Comparison of ENCODE assay signal across 26 cellular contexts in genomic region chr3:78013653-78014052, GRCh38.
"Had no signal": no experiment of that assay in that cellular context is flagged by ENCODE, and none has a peak within 500 bp of the region (broad histone marks: within the 10 kb centered on the region; RNA-seq: fewer than 3 reads in every experiment).

No MANE protein-coding gene starts in this region.

- H3K4me3 ChIP-seq: neural progenitor cell, ovary, psoas muscle, right lobe of liver, sigmoid colon, stomach, thoracic aorta, thyroid gland, tibial nerve, upper lobe of left lung, vagina had no signal

- H3K27me3 ChIP-seq: neural progenitor cell, ovary, right lobe of liver, sigmoid colon, stomach, thyroid gland, tibial nerve, upper lobe of left lung, vagina had no signal

- DNase-seq: nephron progenitor cell; occipital lobe; ovary; posterior cingulate gyrus; psoas muscle; right cardiac atrium; right lobe of liver; sigmoid colon; small intestine; stimulated activated CD4-positive, alpha-beta T cell treated with anti-CD3 and anti-CD28 coated beads, Interleukin-15, amount 100 ng/mL, for 24 hours; stimulated activated CD4-positive, alpha-beta T cell treated with anti-CD3 and anti-CD28 coated beads, Interleukin-2, amount 100 ng/mL, for 24 hours; stimulated activated CD4-positive, alpha-beta T cell treated with anti-CD3 and anti-CD28 coated beads, Interleukin-2, amount 100 ng/mL, for 48 hours; stimulated activated CD4-positive, alpha-beta T cell treated with anti-CD3 and anti-CD28 coated beads, Interleukin-4, amount 100 ng/mL, for 24 hours; stimulated activated naive B cell treated with anti-CD40 and anti-IgM and Interleukin-4, amounts not matched to agents 10 μg/mL and 1 μg/mL and 100 μg/mL, for 72 hours; stimulated activated naive CD4-positive, alpha-beta T cell treated with Interleukin-2 at 50 U/mL for 16 hours; stomach; thyroid gland; trophoblast cell; upper lobe of left lung had no signal

- H3K4me1 ChIP-seq: neural progenitor cell, parathyroid adenoma, psoas muscle, right lobe of liver, sigmoid colon, stomach, tibial nerve, upper lobe of left lung, vagina had no signal

- ATAC-seq: natural killer cell treated with Interleukin-12 subunit alpha and Interleukin-12 subunit beta and Interleukin-15 and Interleukin-18, amount 100 ng/mL, for 72 hours; psoas muscle; right cardiac atrium; right lobe of liver; stimulated activated effector memory CD8-positive, alpha-beta T cell treated with anti-CD3 and anti-CD28 coated beads, Interleukin-12 subunit alpha, Interleukin-12 subunit beta, amount 100 ng/mL, for 72 hours; stimulated activated naive B cell treated with anti-CD40 and anti-IgM and Interleukin-4, amounts not matched to agents 10 μg/mL and 1 μg/mL and 100 μg/mL, for 72 hours had no signal

- H3K9me3 ChIP-seq: ovary, psoas muscle, right lobe of liver, sigmoid colon, stomach, thoracic aorta, thyroid gland, tibial nerve, upper lobe of left lung, vagina had no signal

- H3K79me2 ChIP-seq: parathyroid adenoma had no signal

- H3K36me3 ChIP-seq: neural progenitor cell, ovary, right lobe of liver, sigmoid colon, stomach, thoracic aorta, thyroid gland, tibial nerve, upper lobe of left lung, vagina had no signal

- H3K27ac ChIP-seq: neural progenitor cell, ovary, parathyroid adenoma, psoas muscle, right lobe of liver, sigmoid colon, stomach, thoracic aorta, thyroid gland, tibial nerve, upper lobe of left lung, vagina had no signal

- H3K4me2 ChIP-seq: neural progenitor cell had no signal

- H3K9ac ChIP-seq: neural progenitor cell, parathyroid adenoma had no signal
